Comparison of ENCODE assay signal across 20 cellular contexts in the genomic region with DNA sequence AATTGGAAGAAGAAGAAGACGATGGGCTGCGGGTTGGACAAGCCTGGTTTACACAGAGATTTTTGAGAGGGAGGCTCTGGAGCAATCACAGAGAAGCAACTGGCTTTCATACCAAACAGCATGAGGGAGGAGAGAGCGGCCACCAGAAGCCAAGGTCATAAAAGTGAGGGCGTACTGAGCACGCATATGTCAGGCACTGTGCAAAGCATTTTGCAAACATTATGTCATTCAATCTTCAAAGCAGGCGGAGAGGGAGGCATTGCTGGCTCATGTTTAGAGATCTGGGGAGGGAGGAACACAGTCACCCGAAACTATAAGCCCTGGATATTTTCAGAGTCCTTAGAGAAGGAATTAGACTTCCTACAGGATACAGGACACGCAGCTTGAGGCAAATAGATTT. TPM values are rescaled to one million over a fixed set of nuclear protein-coding genes. Genes with fewer than 3 reads are reported as not detected.
A peak's percentile ranks its signal among the peaks of the same experiment; 100 is the strongest.
DNase-seq lines count a peak whose midpoint lies in the region; ATAC-seq and TF ChIP-seq lines count a peak whose summit lies in the region.
"Had no signal": no experiment of that assay in that cellular context is flagged by ENCODE, and none has a peak within 500 bp of the region (broad histone marks: within the 10 kb centered on the region; RNA-seq: fewer than 3 reads in every experiment).

No MANE protein-coding gene starts in this region.

- no peaks in the 10 kb centered on the region for H3K27me3 ChIP-seq in parathyroid adenoma (ENCODE audit: control insufficient read depth, insufficient read depth, low read length)
- H3K27me3 ChIP-seq: cardiac muscle cell had no signal

- H2AFZ ChIP-seq in parathyroid adenoma: no peak overlapping the region

- TF ChIP-seq CTCF in AG09309 (IDR thresholded peaks at IDR 0.05; ENCODE audit: control insufficient read depth, insufficient read depth, low read depth, low read length, missing control alignments): no peak
- TF ChIP-seq CTCF in RWPE1 (conservative IDR thresholded peaks at IDR 0.05; ENCODE audit: low read depth): no peak
- TF ChIP-seq CTCF in fibroblast of mammary gland (conservative IDR thresholded peaks at IDR 0.05; ENCODE audit: control insufficient read depth, insufficient read depth, low read depth, low read length): no peak
- TF ChIP-seq CTCF in parathyroid adenoma (IDR thresholded peaks at IDR 0.05): no peak

- DNase-seq in AG09309 (ENCODE audit: low read depth) (peak; percentile 72), RWPE1 (ENCODE audit: low spot score) (no peak), fibroblast of mammary gland (ENCODE audit: low read depth) (peak; percentile 63), COR-L47 (lab: John Stamatoyannopoulos, UW) (no peak), retina (no peak), HT-29 (ENCODE audit: low spot score) (no peak)
- DNase-seq: activated CD4-positive, alpha-beta memory T cell treated with anti-CD3 and anti-CD28 coated beads for 36 hours; activated naive CD8-positive, alpha-beta T cell treated with anti-CD3 and anti-CD28 coated beads, Interleukin-2, amount 10 ng/mL, durations not matched to agents 7 days and 5 days; CD8-positive, alpha-beta T cell; DMS79 treated with DMSO at 0.1 percent for 48 hours; naive thymus-derived CD8-positive, alpha-beta T cell; NCI-H1436 treated with DMSO at 0.1 percent for 48 hours; NCI-H2227 treated with DMSO at 0.1 percent for 48 hours; T-helper 17 cell; WERI-Rb-1 had no signal

- H3K4me2 ChIP-seq in parathyroid adenoma (ENCODE audit: low read length): no peak overlapping the region

- no peak overlapping the region for H3K4me3 ChIP-seq in AG09309 (ENCODE audit: control insufficient read depth, low read depth, low read length)
- no peak overlapping the region for H3K4me3 ChIP-seq in fibroblast of mammary gland (ENCODE audit: control insufficient read depth, low read depth, low read length)
- H3K4me3 ChIP-seq in parathyroid adenoma (ENCODE audit: low read depth, low read length): no peak overlapping the region
- H3K4me3 ChIP-seq: cardiac muscle cell, lung, prostate gland had no signal

- H3K79me2 ChIP-seq in parathyroid adenoma: peaks cover 62% of the 10 kb centered on the region

- no peaks in the 10 kb centered on the region for H3K9me3 ChIP-seq in parathyroid adenoma (ENCODE audit: control insufficient read depth, low read length)
- H3K9me3 ChIP-seq: prostate gland had no signal

- H3K36me3 ChIP-seq in parathyroid adenoma (ENCODE audit: control insufficient read depth, insufficient read depth, low read length): no peaks in the 10 kb centered on the region
- H3K36me3 ChIP-seq: cardiac muscle cell, prostate gland, WERI-Rb-1 had no signal

- peak overlapping the region; percentile 4; the same call in 1 of the 2 replicates for H3K27ac ChIP-seq in RWPE1
- H3K27ac ChIP-seq in parathyroid adenoma: peak overlapping the region; percentile 59
- H3K27ac ChIP-seq: cardiac muscle cell, prostate gland, WERI-Rb-1 had no signal

- no peak for ATAC-seq in GM18511 (IDR thresholded peaks at IDR 0.05; ENCODE audit: unreplicated experiment)
- ATAC-seq: CD8-positive, alpha-beta T cell; naive thymus-derived CD8-positive, alpha-beta T cell; T-helper 17 cell had no signal

- H3K9ac ChIP-seq in parathyroid adenoma: no peak overlapping the region

- POLR2A ChIA-PET in RWPE1 (lab: Yijun Ruan, JAX; ENCODE audit: low non-redundant PET): no interaction called here

- H3K4me1 ChIP-seq in parathyroid adenoma: peaks cover 31% of the 10 kb centered on the region
- H3K4me1 ChIP-seq: prostate gland had no signal

- CTCF ChIA-PET in RWPE1 (lab: Yijun Ruan, JAX): no interaction called here

RNA-seq across cellular contexts. Expression of gene RAMACL, which starts 24.7 kb away (rescaled TPM):
- 0.15 TPM in 1 of 2 replicates, not detected in the other for total RNA-seq in HT-29 (2014; rRNA removed; shearing (Covaris generic))

Comparison
In these comparisons a context has a peak if more than half of its experiments do, and no peak if none do; other contexts are left out.
1. DNase-seq: peak in AG09309 (single experiment) and fibroblast of mammary gland (single experiment); none in RWPE1 (single experiment), COR-L47 (single experiment), retina (single experiment) and HT-29 (single experiment).